ENCODE assay signal across 18 cellular contexts in the genomic region with DNA sequence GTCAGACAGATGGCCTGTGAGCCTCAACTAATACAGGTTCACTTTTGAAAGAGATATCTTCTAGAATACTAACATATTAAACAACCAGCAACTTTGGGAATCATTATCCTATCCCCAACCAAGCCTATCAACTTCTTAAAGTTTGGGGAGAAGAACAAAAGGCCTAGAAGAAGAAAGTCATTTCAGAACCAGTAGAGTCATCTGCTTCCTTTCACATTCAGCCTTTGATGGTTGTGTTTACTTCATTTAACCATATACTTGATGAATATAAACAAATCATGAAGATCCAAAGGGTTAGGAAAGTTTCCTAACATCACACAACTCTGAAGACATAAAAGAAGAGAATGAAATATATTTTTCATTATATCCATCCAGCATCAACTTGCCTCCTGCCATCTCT.
DNase-seq lines count a peak whose midpoint lies in the region; ATAC-seq, FAIRE-seq and TF ChIP-seq lines count a peak whose summit lies in the region.
"Had no signal": no experiment of that assay in that cellular context is flagged by ENCODE, and none has a peak within 500 bp of the region (broad histone marks: within the 10 kb centered on the region; RNA-seq: fewer than 3 reads in every experiment).

No MANE protein-coding gene starts in this region.

- H3K9me3 ChIP-seq in GM12878 (replicated peaks; ENCODE audit: control insufficient read depth, insufficient read depth, low read length), result no peaks in the 10 kb centered on the region

- H2AFZ ChIP-seq in GM12878 (ENCODE audit: control insufficient read depth, low read depth, low read length), result no peak overlapping the region
- H2AFZ ChIP-seq: GM23338 had no signal

- intact Hi-C loops in GM12878 (cut with micrococcal nuclease; ENCODE audit: unreplicated experiment), result no loop called here

- no peaks in the 10 kb centered on the region for H3K4me1 ChIP-seq in GM12878 (ENCODE audit: control insufficient read depth, insufficient read depth, low read length)

- no peak for TF ChIP-seq POLR2A in GM12878 (IDR thresholded peaks at IDR 0.05; ENCODE audit: low read depth, low read length)

- H3K4me1 Mint-ChIP-seq in stimulated activated effector memory CD8-positive, alpha-beta T cell treated with anti-CD3 and anti-CD28 coated beads, Interleukin-12 subunit alpha, Interleukin-12 subunit beta, amount 100 ng/mL, for 72 hours, result no peaks in the 10 kb centered on the region
- H3K4me1 Mint-ChIP-seq: CD4-positive, alpha-beta memory T cell had no signal

- POLR2A ChIA-PET in GM12878 (lab: Charles Lee), result no interaction called here

- in situ Hi-C loops in GM12878 (cut with MboI), result no loop called here

- no peak overlapping the region for H3K27ac Mint-ChIP-seq in stimulated activated effector memory CD8-positive, alpha-beta T cell treated with anti-CD3 and anti-CD28 coated beads, Interleukin-12 subunit alpha, Interleukin-12 subunit beta, amount 100 ng/mL, for 72 hours
- H3K27ac Mint-ChIP-seq: CD4-positive, alpha-beta memory T cell; GM23338; H9 had no signal

- BruUV-seq in GM12878 (replicated peaks; lab: Mats Ljungman, UMichigan), result no TSS peak

- no peaks in the 10 kb centered on the region for H3K36me3 ChIP-seq in GM12878 (ENCODE audit: control insufficient read depth in 2 of 2, insufficient read depth in 2 of 2, low read length in 1 of 2)

- FAIRE-seq in GM12878 (lab: Jason Lieb, UNC), result no peak
- FAIRE-seq: GM12891 had no signal

- RAD21 ChIA-PET in GM12878 (lab: Charles Lee; ENCODE audit: unreplicated experiment), result no interaction called here

- CTCF ChIA-PET in GM12878 (lab: Yijun Ruan, JAX), result interaction anchor here (1.0 to 1.1 kb wide), 2 partner anchors 41 to 476 kb away, joined by 3 to 5 read pairs; no protein-coding TSS in a partner anchor

- no peaks in the 10 kb centered on the region for H3K9me3 Mint-ChIP-seq in stimulated activated effector memory CD8-positive, alpha-beta T cell treated with anti-CD3 and anti-CD28 coated beads, Interleukin-12 subunit alpha, Interleukin-12 subunit beta, amount 100 ng/mL, for 72 hours
- H3K9me3 Mint-ChIP-seq: CD4-positive, alpha-beta memory T cell; GM23338 had no signal

- ATAC-seq in GM18909 (IDR thresholded peaks at IDR 0.05; ENCODE audit: poor library complexity, unreplicated experiment) (peak; percentile 37), HG02852 (IDR thresholded peaks at IDR 0.05; ENCODE audit: unreplicated experiment) (peak; percentile 67), GM12878 (no peak), GM21381 (IDR thresholded peaks at IDR 0.05; ENCODE audit: unreplicated experiment) (no peak)
- ATAC-seq in stimulated activated effector memory CD8-positive, alpha-beta T cell treated with anti-CD3 and anti-CD28 coated beads, Interleukin-12 subunit alpha, Interleukin-12 subunit beta, amount 100 ng/mL, for 72 hours, result peak; percentile 54
- ATAC-seq: GM23338, HCT116 had no signal

- no peak overlapping the region for H3K9ac ChIP-seq in GM12878 (ENCODE audit: control insufficient read depth, insufficient read depth, low read length)

- no peak overlapping the region for H3K4me3 ChIP-seq in GM12878
- H3K4me3 ChIP-seq: GM23338 had no signal

- H3K27ac ChIP-seq in GM12878 (ENCODE audit: control insufficient read depth, insufficient read depth), result no peak overlapping the region

- H3K79me2 ChIP-seq in GM12878 (ENCODE audit: control insufficient read depth, insufficient read depth, low read length), result no peaks in the 10 kb centered on the region

- SMC1A ChIA-PET in GM12878 (lab: Charles Lee; ENCODE audit: uncharacterized antibody, unreplicated experiment), result interaction anchor here (1.2 kb wide), 1 partner anchor 78 kb away, joined by 3 read pairs; no protein-coding TSS in a partner anchor

- H3K36me3 Mint-ChIP-seq in stimulated activated effector memory CD8-positive, alpha-beta T cell treated with anti-CD3 and anti-CD28 coated beads, Interleukin-12 subunit alpha, Interleukin-12 subunit beta, amount 100 ng/mL, for 72 hours, result no peaks in the 10 kb centered on the region

- no peak for TF ChIP-seq RAD21 in GM12878 (IDR thresholded peaks at IDR 0.05; ENCODE audit: insufficient read depth, low read depth, low read length)

- no peak for TF ChIP-seq EP300 in GM12878 (IDR thresholded peaks at IDR 0.05; ENCODE audit: borderline replicate concordance in 1 of 2, control insufficient read depth in 1 of 2, low read depth in 2 of 2, low read length in 2 of 2)

- no peak overlapping the region for H3K4me2 ChIP-seq in GM12878 (ENCODE audit: control insufficient read depth, insufficient read depth)
- H3K4me2 ChIP-seq: GM23338 had no signal

- H3K27me3 ChIP-seq in GM12878 (replicated peaks in 1 of 2; ENCODE audit: control insufficient read depth in 2 of 2, insufficient read depth in 2 of 2, low read length in 1 of 2), result no peaks in the 10 kb centered on the region

- no peak for DNase-seq in GM12878 (ENCODE audit: low read depth, low spot score)
- DNase-seq in stimulated activated effector memory CD8-positive, alpha-beta T cell treated with anti-CD3 and anti-CD28 coated beads, Interleukin-12 subunit alpha, Interleukin-12 subunit beta, amount 100 ng/mL, for 72 hours (ENCODE audit: low spot score in 2 of 2), result no peak
- DNase-seq in NCI-H2029 treated with DMSO at 0.1 percent for 48 hours (lab: John Stamatoyannopoulos, UW), result no peak
- DNase-seq in DMS153 treated with DMSO at 0.1 percent for 48 hours (lab: John Stamatoyannopoulos, UW; ENCODE audit: unreplicated experiment), result no peak
- no peak for DNase-seq in activated T-cell treated with anti-CD3 and anti-CD28 coated beads for 4 hours
- DNase-seq: C1 segment of cervical spinal cord; Calu3; CD4-positive, alpha-beta memory T cell; COR-L47; EL; GDM1; H9 had no signal

- H3K4me3 Mint-ChIP-seq in stimulated activated effector memory CD8-positive, alpha-beta T cell treated with anti-CD3 and anti-CD28 coated beads, Interleukin-12 subunit alpha, Interleukin-12 subunit beta, amount 100 ng/mL, for 72 hours, result no peak overlapping the region
- H3K4me3 Mint-ChIP-seq: CD4-positive, alpha-beta memory T cell; GM23338; H9 had no signal

- H4K20me1 ChIP-seq in GM12878 (ENCODE audit: control insufficient read depth, insufficient read depth), result no peaks in the 10 kb centered on the region

- no peak for TF ChIP-seq CTCF in GM12878 (IDR thresholded peaks at IDR 0.05 in 2 of 3, conservative IDR thresholded peaks at IDR 0.05 in 1 of 3; ENCODE audit: control insufficient read depth in 2 of 3, extremely low read depth in 1 of 3, insufficient read depth in 1 of 3, low read depth in 3 of 3, low read length in 3 of 3)

TF ChIP-seq in GM12878, 131 proteins besides CTCF, POLR2A, EP300 and RAD21:
- TF ChIP-seq JUNB (IDR thresholded peaks at IDR 0.05) (peak; percentile 74), CHD2 (IDR thresholded peaks at IDR 0.05; ENCODE audit: borderline replicate concordance, low read depth, low read length) (no peak), CREM (IDR thresholded peaks at IDR 0.05; ENCODE audit: low read depth) (peak; percentile 24; the same call in 1 of the 2 replicates)

Comparison
In these comparisons a context has a peak if more than half of its experiments do, and no peak if none do; other contexts are left out.
1. ATAC-seq: peak in GM18909 (single experiment), HG02852 (single experiment) and stimulated activated effector memory CD8-positive, alpha-beta T cell treated with anti-CD3 and anti-CD28 coated beads, Interleukin-12 subunit alpha, Interleukin-12 subunit beta, amount 100 ng/mL, for 72 hours (single experiment); none in GM12878 (single experiment) and GM21381 (single experiment).